1 cellular context compared by ENCODE assay signal in the genomic region with DNA sequence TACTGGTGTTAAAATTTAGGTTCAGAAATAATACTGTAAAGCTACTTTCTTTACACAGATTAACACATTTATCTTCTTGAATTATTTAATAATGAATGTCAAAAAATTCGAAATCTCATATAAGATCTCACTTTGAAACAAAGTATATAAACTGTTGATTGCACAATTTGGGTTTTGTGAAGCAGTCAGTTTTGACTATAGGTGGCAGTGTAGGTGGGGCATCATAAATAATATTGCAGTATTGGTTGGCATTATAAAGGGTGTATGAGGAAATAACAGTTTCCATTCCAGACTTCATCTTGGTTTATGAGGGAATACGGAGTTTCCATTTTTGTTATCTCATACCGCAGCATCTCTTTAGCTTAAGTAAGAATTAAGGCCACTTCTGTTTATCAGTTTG.
TF ChIP-seq lines count a peak whose summit lies in the region.

No MANE protein-coding gene starts in this region.

TF ChIP-seq in GM23338, 12 proteins besides CTCF, POLR2A, EP300 and RAD21 (continued from another document):
- TF ChIP-seq, protein P1, sequence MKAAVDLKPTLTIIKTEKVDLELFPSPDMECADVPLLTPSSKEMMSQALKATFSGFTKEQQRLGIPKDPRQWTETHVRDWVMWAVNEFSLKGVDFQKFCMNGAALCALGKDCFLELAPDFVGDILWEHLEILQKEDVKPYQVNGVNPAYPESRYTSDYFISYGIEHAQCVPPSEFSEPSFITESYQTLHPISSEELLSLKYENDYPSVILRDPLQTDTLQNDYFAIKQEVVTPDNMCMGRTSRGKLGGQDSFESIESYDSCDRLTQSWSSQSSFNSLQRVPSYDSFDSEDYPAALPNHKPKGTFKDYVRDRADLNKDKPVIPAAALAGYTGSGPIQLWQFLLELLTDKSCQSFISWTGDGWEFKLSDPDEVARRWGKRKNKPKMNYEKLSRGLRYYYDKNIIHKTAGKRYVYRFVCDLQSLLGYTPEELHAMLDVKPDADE (IDR thresholded peaks at IDR 0.05) = no peak
- no peak for TF ChIP-seq JUNB (IDR thresholded peaks at IDR 0.05; ENCODE audit: unreplicated experiment)
- TF ChIP-seq ZNF114 (CRISPR knock-in tag; IDR thresholded peaks at IDR 0.05) = no peak
- TF ChIP-seq POLR2AphosphoS5 (IDR thresholded peaks at IDR 0.05; ENCODE audit: low read depth) = no peak
- no peak for TF ChIP-seq STAT1 (IDR thresholded peaks at IDR 0.05; ENCODE audit: unreplicated experiment)
- TF ChIP-seq, protein P2, sequence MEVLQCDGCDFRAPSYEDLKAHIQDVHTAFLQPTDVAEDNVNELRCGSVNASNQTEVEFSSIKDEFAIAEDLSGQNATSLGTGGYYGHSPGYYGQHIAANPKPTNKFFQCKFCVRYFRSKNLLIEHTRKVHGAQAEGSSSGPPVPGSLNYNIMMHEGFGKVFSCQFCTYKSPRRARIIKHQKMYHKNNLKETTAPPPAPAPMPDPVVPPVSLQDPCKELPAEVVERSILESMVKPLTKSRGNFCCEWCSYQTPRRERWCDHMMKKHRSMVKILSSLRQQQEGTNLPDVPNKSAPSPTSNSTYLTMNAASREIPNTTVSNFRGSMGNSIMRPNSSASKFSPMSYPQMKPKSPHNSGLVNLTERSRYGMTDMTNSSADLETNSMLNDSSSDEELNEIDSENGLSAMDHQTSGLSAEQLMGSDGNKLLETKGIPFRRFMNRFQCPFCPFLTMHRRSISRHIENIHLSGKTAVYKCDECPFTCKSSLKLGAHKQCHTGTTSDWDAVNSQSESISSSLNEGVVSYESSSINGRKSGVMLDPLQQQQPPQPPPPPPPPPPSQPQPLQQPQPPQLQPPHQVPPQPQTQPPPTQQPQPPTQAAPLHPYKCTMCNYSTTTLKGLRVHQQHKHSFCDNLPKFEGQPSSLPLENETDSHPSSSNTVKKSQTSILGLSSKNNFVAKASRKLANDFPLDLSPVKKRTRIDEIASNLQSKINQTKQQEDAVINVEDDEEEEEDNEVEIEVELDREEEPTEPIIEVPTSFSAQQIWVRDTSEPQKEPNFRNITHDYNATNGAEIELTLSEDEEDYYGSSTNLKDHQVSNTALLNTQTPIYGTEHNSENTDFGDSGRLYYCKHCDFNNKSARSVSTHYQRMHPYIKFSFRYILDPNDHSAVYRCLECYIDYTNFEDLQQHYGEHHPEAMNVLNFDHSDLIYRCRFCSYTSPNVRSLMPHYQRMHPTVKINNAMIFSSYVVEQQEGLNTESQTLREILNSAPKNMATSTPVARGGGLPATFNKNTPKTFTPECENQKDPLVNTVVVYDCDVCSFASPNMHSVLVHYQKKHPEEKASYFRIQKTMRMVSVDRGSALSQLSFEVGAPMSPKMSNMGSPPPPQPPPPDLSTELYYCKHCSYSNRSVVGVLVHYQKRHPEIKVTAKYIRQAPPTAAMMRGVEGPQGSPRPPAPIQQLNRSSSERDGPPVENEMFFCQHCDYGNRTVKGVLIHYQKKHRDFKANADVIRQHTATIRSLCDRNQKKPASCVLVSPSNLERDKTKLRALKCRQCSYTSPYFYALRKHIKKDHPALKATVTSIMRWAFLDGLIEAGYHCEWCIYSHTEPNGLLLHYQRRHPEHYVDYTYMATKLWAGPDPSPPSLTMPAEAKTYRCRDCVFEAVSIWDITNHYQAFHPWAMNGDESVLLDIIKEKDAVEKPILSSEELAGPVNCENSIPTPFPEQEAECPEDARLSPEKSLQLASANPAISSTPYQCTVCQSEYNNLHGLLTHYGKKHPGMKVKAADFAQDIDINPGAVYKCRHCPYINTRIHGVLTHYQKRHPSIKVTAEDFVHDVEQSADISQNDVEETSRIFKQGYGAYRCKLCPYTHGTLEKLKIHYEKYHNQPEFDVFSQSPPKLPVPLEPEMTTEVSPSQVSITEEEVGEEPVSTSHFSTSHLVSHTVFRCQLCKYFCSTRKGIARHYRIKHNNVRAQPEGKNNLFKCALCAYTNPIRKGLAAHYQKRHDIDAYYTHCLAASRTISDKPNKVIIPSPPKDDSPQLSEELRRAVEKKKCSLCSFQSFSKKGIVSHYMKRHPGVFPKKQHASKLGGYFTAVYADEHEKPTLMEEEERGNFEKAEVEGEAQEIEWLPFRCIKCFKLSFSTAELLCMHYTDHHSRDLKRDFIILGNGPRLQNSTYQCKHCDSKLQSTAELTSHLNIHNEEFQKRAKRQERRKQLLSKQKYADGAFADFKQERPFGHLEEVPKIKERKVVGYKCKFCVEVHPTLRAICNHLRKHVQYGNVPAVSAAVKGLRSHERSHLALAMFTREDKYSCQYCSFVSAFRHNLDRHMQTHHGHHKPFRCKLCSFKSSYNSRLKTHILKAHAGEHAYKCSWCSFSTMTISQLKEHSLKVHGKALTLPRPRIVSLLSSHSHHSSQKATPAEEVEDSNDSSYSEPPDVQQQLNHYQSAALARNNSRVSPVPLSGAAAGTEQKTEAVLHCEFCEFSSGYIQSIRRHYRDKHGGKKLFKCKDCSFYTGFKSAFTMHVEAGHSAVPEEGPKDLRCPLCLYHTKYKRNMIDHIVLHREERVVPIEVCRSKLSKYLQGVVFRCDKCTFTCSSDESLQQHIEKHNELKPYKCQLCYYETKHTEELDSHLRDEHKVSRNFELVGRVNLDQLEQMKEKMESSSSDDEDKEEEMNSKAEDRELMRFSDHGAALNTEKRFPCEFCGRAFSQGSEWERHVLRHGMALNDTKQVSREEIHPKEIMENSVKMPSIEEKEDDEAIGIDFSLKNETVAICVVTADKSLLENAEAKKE (CRISPR knock-in tag; IDR thresholded peaks at IDR 0.05) = no peak
